Comparison of ENCODE assay signal across 32 cellular contexts in the genomic region with DNA sequence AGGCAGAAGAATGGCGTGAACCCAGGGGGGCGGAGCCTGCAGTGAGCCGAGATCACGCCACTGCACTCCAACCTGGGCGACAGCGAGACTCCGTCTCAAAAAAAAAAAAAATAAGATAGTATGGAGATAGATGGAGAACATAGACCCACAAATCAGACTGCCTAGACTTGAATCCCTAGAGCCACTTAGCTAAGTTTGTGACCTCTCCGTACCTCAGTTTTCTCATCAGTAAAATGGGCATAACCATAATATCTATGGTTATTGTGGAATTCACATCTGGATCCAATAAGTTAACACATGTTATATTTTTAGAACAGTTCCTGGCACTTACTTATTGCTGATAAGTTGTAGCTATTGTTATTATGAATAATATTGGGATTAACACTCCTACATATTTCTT. TPM values are rescaled to one million over a fixed set of nuclear protein-coding genes. Genes with fewer than 3 reads are reported as not detected.
"Had no signal": no experiment of that assay in that cellular context is flagged by ENCODE, and none has a peak within 500 bp of the region (broad histone marks: within the 10 kb centered on the region; RNA-seq: fewer than 3 reads in every experiment).

No MANE protein-coding gene starts in this region.

- DNase-seq: heart left ventricle; hypothalamus; islet precursor cell; left ventricle myocardium inferior; mesendoderm; naive B cell; nephron progenitor cell; pancreas; posterior cingulate gyrus; retina; right cardiac atrium; sigmoid colon; small intestine; stimulated activated CD4-positive, alpha-beta T cell treated with anti-CD3 and anti-CD28 coated beads, Interleukin-1b, Interleukin-23, amount 100 ng/mL, for 48 hours; stimulated activated CD4-positive, alpha-beta T cell treated with anti-CD3 and anti-CD28 coated beads, Interleukin-2, amount 100 ng/mL, for 48 hours; stimulated activated CD4-positive, alpha-beta T cell treated with anti-CD3 and anti-CD28 coated beads, Interleukin-4, amount 100 ng/mL, for 4 hours; stimulated activated CD8-positive, alpha-beta memory T cell treated with anti-CD3 and anti-CD28 coated beads, Interleukin-4, amount 100 ng/mL, for 48 hours; stimulated activated naive CD8-positive, alpha-beta T cell treated with anti-CD3 and anti-CD28 coated beads, Interleukin-15, Interleukin-2, amounts not matched to agents 100 U/mL and 50 U/mL, for 24 hours; stomach; uterus had no signal

- H3K4me3 Mint-ChIP-seq: mesothelial cell of epicardium; naive B cell; nephron progenitor cell; neural progenitor cell; stimulated activated memory B cell treated with anti-CD40 and anti-IgM and Interleukin-4, amounts not matched to agents 10 μg/mL and 1 μg/mL and 100 μg/mL, for 72 hours; type B pancreatic cell had no signal

- H3K27me3 Mint-ChIP-seq: naive B cell; stimulated activated memory B cell treated with anti-CD40 and anti-IgM and Interleukin-4, amounts not matched to agents 10 μg/mL and 1 μg/mL and 100 μg/mL, for 72 hours had no signal

- H3K27ac ChIP-seq: heart left ventricle, left ventricle myocardium inferior, neural progenitor cell, neutrophil, pancreas, prostate gland, sigmoid colon, stomach, suprapubic skin, thoracic aorta, tibial nerve, uterus had no signal

- H3K36me3 Mint-ChIP-seq: mesothelial cell of epicardium; naive B cell; neural progenitor cell; stimulated activated memory B cell treated with anti-CD40 and anti-IgM and Interleukin-4, amounts not matched to agents 10 μg/mL and 1 μg/mL and 100 μg/mL, for 72 hours; type B pancreatic cell had no signal

- H3K27ac Mint-ChIP-seq: mesothelial cell of epicardium; nephron progenitor cell; neural progenitor cell; stimulated activated memory B cell treated with anti-CD40 and anti-IgM and Interleukin-4, amounts not matched to agents 10 μg/mL and 1 μg/mL and 100 μg/mL, for 72 hours; type B pancreatic cell had no signal

- H3K9me3 Mint-ChIP-seq: mesothelial cell of epicardium; naive B cell; nephron progenitor cell; neural progenitor cell; stimulated activated memory B cell treated with anti-CD40 and anti-IgM and Interleukin-4, amounts not matched to agents 10 μg/mL and 1 μg/mL and 100 μg/mL, for 72 hours; type B pancreatic cell had no signal

- ATAC-seq: heart left ventricle; pancreas; right cardiac atrium; stimulated activated memory B cell treated with anti-CD40 and anti-IgM and Interleukin-4, amounts not matched to agents 10 μg/mL and 1 μg/mL and 100 μg/mL, for 72 hours; stimulated activated naive CD8-positive, alpha-beta T cell treated with anti-CD3 and anti-CD28 coated beads, Interleukin-15, Interleukin-2, amounts not matched to agents 100 U/mL and 50 U/mL, for 24 hours had no signal

- H3K4me3 ChIP-seq: heart left ventricle, left ventricle myocardium inferior, lung, neural progenitor cell, pancreas, prostate gland, sigmoid colon, stomach, suprapubic skin, thoracic aorta, tibial nerve, uterus had no signal

- H3K4me1 Mint-ChIP-seq: nephron progenitor cell; neural progenitor cell; stimulated activated memory B cell treated with anti-CD40 and anti-IgM and Interleukin-4, amounts not matched to agents 10 μg/mL and 1 μg/mL and 100 μg/mL, for 72 hours had no signal

RNA-seq across cellular contexts. Expression of gene PROX2, which starts 7.2 kb away (rescaled TPM):
- total RNA-seq: heart left ventricle, kidney epithelial cell, left ventricle myocardium inferior, mesothelial cell of epicardium, omental fat pad, pancreas, prostate gland, right cardiac atrium, stomach, thoracic aorta, tibial nerve, uterus had no signal
